In the genomic region with DNA sequence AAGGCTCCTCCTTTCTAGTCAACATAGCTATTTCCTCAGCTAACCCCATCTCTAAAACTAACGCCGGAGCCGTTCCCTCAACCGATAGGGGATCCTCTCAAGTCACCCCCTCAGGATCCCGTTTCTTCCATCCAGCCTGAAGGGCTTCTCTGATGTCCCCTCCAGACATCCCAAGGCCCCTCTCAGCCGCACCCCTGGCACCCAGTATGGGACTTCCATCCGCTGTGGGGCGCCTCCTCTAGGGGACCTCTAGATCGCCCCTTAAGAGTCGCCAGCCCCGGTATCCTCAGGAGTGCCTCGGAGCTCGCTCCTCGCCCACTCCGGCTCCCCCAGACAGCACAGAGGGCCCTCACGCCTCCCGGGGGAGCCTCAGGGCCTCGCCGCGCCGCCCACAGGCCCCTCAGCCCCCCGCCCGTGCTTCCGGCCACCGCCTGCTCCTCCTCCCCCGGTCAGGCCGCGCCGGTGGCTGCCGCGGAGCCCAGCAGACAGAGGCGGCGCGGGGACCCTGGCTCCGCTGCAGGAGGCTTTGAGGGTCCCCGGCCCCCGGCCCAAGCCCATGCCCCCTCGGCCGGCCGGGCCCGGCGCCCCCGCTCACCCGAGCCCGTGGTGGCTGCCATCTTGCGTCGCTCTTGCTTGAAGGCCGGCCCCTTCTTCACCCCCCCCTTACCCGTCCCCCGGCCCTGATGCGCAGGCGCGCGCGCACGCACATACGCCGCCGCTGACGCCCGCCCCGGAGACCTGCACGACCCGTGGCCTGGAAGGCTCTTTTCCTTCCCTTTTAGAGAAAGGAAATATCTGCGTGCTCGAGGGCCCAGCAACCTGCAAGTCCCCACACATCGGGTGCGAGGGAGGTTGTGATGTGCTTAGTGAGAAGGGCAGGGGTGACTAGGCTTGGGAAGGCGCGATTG, we compare ENCODE assay signal across 8 cellular contexts. TPM values are rescaled to one million over a fixed set of nuclear protein-coding genes. Genes with fewer than 3 reads are reported as not detected.
A peak's percentile ranks its signal among the peaks of the same experiment; 100 is the strongest.
DNase-seq lines count a peak whose midpoint lies in the region; ATAC-seq and TF ChIP-seq lines count a peak whose summit lies in the region.

A gene (minus strand): TSS at position 639 of the 908 bp plus-strand sequence. CDS start 22 bp downstream, at position 617.

- H3K4me1 ChIP-seq in prostate gland (replicated peaks) (peaks cover 21% of the 10 kb centered on the region), upper lobe of right lung (peaks cover 59% of the 10 kb centered on the region)

- H3K27me3 Mint-ChIP-seq in T-helper 17 cell = no peaks in the 10 kb centered on the region

- peak within 1 kb of the TSS; percentile 99 for H3K4me3 Mint-ChIP-seq in T-helper 17 cell

- H3K4me3 ChIP-seq in prostate gland (peak within 1 kb of the TSS; percentile 89 to 100), upper lobe of right lung (peak within 1 kb of the TSS; percentile 86)

- WGBS in prostate gland = under 1% methylated on average over 49 of the region's 70 CpGs

- DNase-seq in GDM1 (lab: John Stamatoyannopoulos, UW) (peak; percentile 90), NCI-H1694 (lab: John Stamatoyannopoulos, UW) (peak; percentile 18), T-helper 17 cell (peak; percentile 78 to 86 (median 85)), amniotic stem cell (lab: John Stamatoyannopoulos, UW) (peak; percentile 60), left cardiac atrium (peak; percentile 94), prostate gland (ENCODE audit: low spot score) (peak; percentile 89), upper lobe of right lung (peak; percentile 96)

- ATAC-seq in HG02623 (IDR thresholded peaks at IDR 0.05; ENCODE audit: unreplicated experiment) (peak; percentile 34), T-helper 17 cell (peak; percentile 82), left cardiac atrium (peak; percentile 91 to 92), upper lobe of right lung (peak; percentile 91)

- peak; percentile 79 for TF ChIP-seq POLR2A in prostate gland (IDR thresholded peaks at IDR 0.05)

- intact Hi-C loops in left cardiac atrium (cut with DNase I) = no loop called here
- intact Hi-C loops in prostate gland (cut with DNase I) = loop anchor here (10.0 kb wide), 1 partner anchor 352 kb away; no protein-coding TSS in a partner anchor
- intact Hi-C loops in upper lobe of right lung (cut with DNase I) = no loop called here

- TF ChIP-seq CTCF in prostate gland (IDR thresholded peaks at IDR 0.05) (peak in 2 of 4 experiments; percentile 33 to 44), upper lobe of right lung (IDR thresholded peaks at IDR 0.05) (peak; percentile 41)

- H3K27ac ChIP-seq in prostate gland (peak within 1 kb of the TSS; percentile 85 to 95), upper lobe of right lung (peak within 1 kb of the TSS; percentile 93)

- H3K4me1 Mint-ChIP-seq in T-helper 17 cell = peaks cover 70% of the 10 kb centered on the region

- H3K27ac Mint-ChIP-seq in T-helper 17 cell = peak within 1 kb of the TSS; percentile 99

- H3K36me3 ChIP-seq in prostate gland (no peaks in the 10 kb centered on the region), upper lobe of right lung (no peaks in the 10 kb centered on the region)

- H3K9me3 ChIP-seq in T-helper 17 cell (ENCODE audit: control insufficient read depth, low read length, poor library complexity, severe bottlenecking) (no peaks in the 10 kb centered on the region), prostate gland (no peaks in the 10 kb centered on the region), upper lobe of right lung (no peaks in the 10 kb centered on the region)

- H3K36me3 Mint-ChIP-seq in T-helper 17 cell (ENCODE audit: low read depth) = peaks cover 10% of the 10 kb centered on the region

- H3K27me3 ChIP-seq in prostate gland (replicated peaks; ENCODE audit: insufficient read depth) (no peaks in the 10 kb centered on the region), upper lobe of right lung (no peaks in the 10 kb centered on the region)

RNA-seq across cellular contexts. Expression of the gene that starts here (rescaled TPM):
- total RNA-seq in T-helper 17 cell (100 to 1,000 TPM; 124 to 151 TPM), left cardiac atrium (100 to 1,000 TPM in 1 of 2 donors, 10 to 100 TPM in 1; 77.4 to 109 TPM), prostate gland (10 to 100 TPM; 47.1 to 64.7 TPM), upper lobe of right lung (83.2 TPM)

Comparison
In these comparisons a context has a peak if more than half of its experiments do, and no peak if none do; other contexts are left out.
1. Peak in every context shown above with its lines: DNase-seq, ATAC-seq, H3K4me3 ChIP-seq and H3K27ac ChIP-seq.
2. DNase-seq: peak in every context shown above with its lines; median percentile 96 in upper lobe of right lung; 94 in left cardiac atrium; 90 in GDM1; 89 in prostate gland; 85 in T-helper 17 cell; 60 in amniotic stem cell; 18 in NCI-H1694.
3. ATAC-seq: peak in every context shown above with its lines; median percentile 92 in left cardiac atrium; 91 in upper lobe of right lung; 82 in T-helper 17 cell; 34 in HG02623.